8 cellular contexts compared by ENCODE assay signal in genomic region chr17:7614422-7615264, GRCh38. TPM values are rescaled to one million over a fixed set of nuclear protein-coding genes. Genes with fewer than 3 reads are reported as not detected.
DNase-seq lines count a peak whose midpoint lies in the region; ATAC-seq, FAIRE-seq and TF ChIP-seq lines count a peak whose summit lies in the region.

Gene FXR2 (minus strand): TSS chr17:7614897. CDS start chr17:7614532, 365 bp downstream.

- peak within 1 kb of the TSS; percentile 94 for H3K27ac Mint-ChIP-seq in Caco-2 (ENCODE audit: unreplicated experiment)

- no peaks in the 10 kb centered on the region for H3K4me1 ChIP-seq in Caco-2
- H3K4me1 ChIP-seq in effector memory CD4-positive, alpha-beta T cell (ENCODE audit: control insufficient read depth, insufficient read depth, low read length, poor library complexity, severe bottlenecking): peaks cover 17% of the 10 kb centered on the region

- BruUV-seq in Caco-2 (replicated peaks; lab: Mats Ljungman, UMichigan): no TSS peak

- peak within 1 kb of the TSS; percentile 75 for H3K27ac ChIP-seq in effector memory CD4-positive, alpha-beta T cell (ENCODE audit: insufficient read depth, low read length, poor library complexity, severe bottlenecking)

- no peaks in the 10 kb centered on the region for H3K36me3 ChIP-seq in Caco-2 (ENCODE audit: control insufficient read depth, insufficient read depth, low read length)
- H3K36me3 ChIP-seq in effector memory CD4-positive, alpha-beta T cell (ENCODE audit: control insufficient read depth, insufficient read depth, low read length): peaks cover 4% of the 10 kb centered on the region

- no peaks in the 10 kb centered on the region for H3K9me3 ChIP-seq in Caco-2
- no peaks in the 10 kb centered on the region for H3K9me3 ChIP-seq in effector memory CD4-positive, alpha-beta T cell (ENCODE audit: control insufficient read depth, low read length)

- CTCF ChIA-PET in Caco-2 (lab: Charles Lee): interaction anchor here (0.6 to 2.3 kb wide), 12 partner anchors 10 to 230 kb away, joined by 3 to 9 read pairs (median 4); partner anchors contain the start of genes ATP1B2, MPDU1, SAT2 and TP53

- no peaks in the 10 kb centered on the region for H3K9me3 Mint-ChIP-seq in Caco-2 (ENCODE audit: unreplicated experiment)

- ATAC-seq in GM21360 (IDR thresholded peaks at IDR 0.05; ENCODE audit: unreplicated experiment): peak; percentile 78

- H3K27me3 ChIP-seq in Caco-2 (replicated peaks; ENCODE audit: control insufficient read depth, insufficient read depth, low read length): no peaks in the 10 kb centered on the region
- no peaks in the 10 kb centered on the region for H3K27me3 ChIP-seq in effector memory CD4-positive, alpha-beta T cell (replicated peaks; ENCODE audit: control insufficient read depth, insufficient read depth, low read length, poor library complexity, severe bottlenecking)

- DNase-seq in Caco-2 (peak; percentile 96 to 97), HTR-8/SVneo (ENCODE audit: insufficient read length, low spot score) (peak; percentile 100), NOMO-1 treated with DMSO at 0.1 percent for 48 hours (lab: John Stamatoyannopoulos, UW; ENCODE audit: unreplicated experiment) (peak; percentile 100), medulla oblongata (ENCODE audit: extremely low spot score) (peak; percentile 100)
- peak; percentile 97 to 99 for DNase-seq in activated CD8-positive, alpha-beta memory T cell treated with anti-CD3 and anti-CD28 coated beads for 4 hours (ENCODE audit: low read depth in 2 of 2)
- peak; percentile 97 to 99 (median 98) for DNase-seq in effector memory CD4-positive, alpha-beta T cell
- peak; percentile 96 for DNase-seq in stimulated activated CD8-positive, alpha-beta memory T cell treated with anti-CD3 and anti-CD28 coated beads, Interleukin-12 subunit alpha, Interleukin-12 subunit beta, amount 100 ng/mL, for 1 hour (ENCODE audit: low read depth)

- H3K27me3 Mint-ChIP-seq in Caco-2 (ENCODE audit: insufficient read depth, unreplicated experiment): no peaks in the 10 kb centered on the region

- peak within 1 kb of the TSS; percentile 98 for H3K4me3 Mint-ChIP-seq in Caco-2 (ENCODE audit: unreplicated experiment)

- peak within 1 kb of the TSS; percentile 57 for H3K4me3 ChIP-seq in Caco-2 (ENCODE audit: low read depth, low read length)
- peak within 1 kb of the TSS; percentile 71 for H3K4me3 ChIP-seq in effector memory CD4-positive, alpha-beta T cell (ENCODE audit: insufficient read depth, low read depth, low read length, poor library complexity, severe bottlenecking)

- H3K4me1 Mint-ChIP-seq in Caco-2 (ENCODE audit: low read depth, unreplicated experiment): peaks cover 20% of the 10 kb centered on the region

- intact Hi-C loops in Caco-2 (cut with micrococcal nuclease; ENCODE audit: unreplicated experiment): loop anchor here (2.0 to 5.0 kb wide), 2 partner anchors 42 to 223 kb away; no protein-coding TSS in a partner anchor

- peak; percentile 24 to 49 for TF ChIP-seq CTCF in Caco-2 (IDR thresholded peaks at IDR 0.05; ENCODE audit: insufficient read depth in 1 of 2, low read depth in 1 of 2, low read length in 1 of 2, severe bottlenecking in 1 of 2, unreplicated experiment in 1 of 2)

- POLR2A ChIA-PET in Caco-2 (lab: Charles Lee): interaction anchor here (0.6 to 2.3 kb wide), 11 partner anchors 13 to 304 kb away, joined by 3 to 17 read pairs (median 4); partner anchors contain the start of genes ATP1B2, MPDU1, NAA38 and SAT2

- H3K36me3 Mint-ChIP-seq in Caco-2 (ENCODE audit: insufficient read depth, unreplicated experiment): peaks cover 20% of the 10 kb centered on the region

- FAIRE-seq in HTR-8/SVneo (lab: Jason Lieb, UNC): peak; percentile 99

RNA-seq across cellular contexts. Expression of gene FXR2, which starts in this region (rescaled TPM):
- total RNA-seq in Caco-2 (2022): 20.5 and 25.3 TPM in 2 replicates

Comparison
In these comparisons a context has a peak if more than half of its experiments do, and no peak if none do; other contexts are left out.
1. Peak in every context shown above with its lines: DNase-seq, ATAC-seq, H3K4me3 ChIP-seq and H3K27ac ChIP-seq.